24 cellular contexts compared by ENCODE assay signal in the genomic region with DNA sequence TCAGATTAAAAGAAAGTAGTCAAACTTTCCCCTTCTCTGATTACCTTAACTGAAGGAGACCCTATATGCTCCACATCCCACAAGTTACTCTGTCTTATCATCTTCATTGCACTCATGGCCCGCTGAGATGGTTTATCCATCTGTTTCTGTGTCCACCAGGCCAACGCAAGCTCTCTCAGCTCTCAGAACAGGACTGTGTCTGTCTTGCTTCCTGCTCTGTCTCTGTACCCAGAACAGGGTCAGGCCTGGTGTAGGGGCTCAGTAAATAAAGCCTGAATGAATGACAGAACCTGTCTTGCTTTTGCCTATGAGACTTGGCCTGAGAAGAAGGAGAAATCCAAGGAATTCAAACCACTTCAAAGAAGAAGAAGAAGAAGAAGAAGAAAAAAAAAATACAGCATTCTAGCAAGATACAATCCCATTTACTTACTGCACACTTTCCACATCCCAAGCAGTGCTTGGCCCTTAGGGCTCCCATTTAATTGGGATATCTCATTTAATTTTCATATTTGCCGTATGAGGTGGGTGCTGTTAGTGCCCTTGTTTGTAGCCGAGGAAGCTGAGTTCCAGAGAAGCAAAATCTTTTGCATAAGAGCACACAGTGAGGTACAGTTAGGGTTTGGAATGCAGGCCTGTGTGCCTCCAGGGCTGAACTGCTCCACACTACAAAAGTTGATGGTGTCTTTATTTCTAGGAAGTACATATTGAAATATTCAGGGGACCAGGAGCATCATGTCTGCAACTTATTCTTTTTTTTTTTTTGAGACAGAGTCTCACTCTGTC. TPM values are rescaled to one million over a fixed set of nuclear protein-coding genes. Genes with fewer than 3 reads are reported as not detected.
A peak's percentile ranks its signal among the peaks of the same experiment; 100 is the strongest.
DNase-seq lines count a peak whose midpoint lies in the region; ATAC-seq and TF ChIP-seq lines count a peak whose summit lies in the region.
"Had no signal": no experiment of that assay in that cellular context is flagged by ENCODE, and none has a peak within 500 bp of the region (broad histone marks: within the 10 kb centered on the region; RNA-seq: fewer than 3 reads in every experiment).

No MANE protein-coding gene starts in this region.

- H2AFZ ChIP-seq in trophoblast cell (ENCODE audit: insufficient read depth, low read length, poor library complexity), result no peak overlapping the region
- H2AFZ ChIP-seq: PC-9 had no signal

- H2AK5ac ChIP-seq in trophoblast cell (ENCODE audit: low read length), result no peak overlapping the region

- H3K79me1 ChIP-seq in trophoblast cell (ENCODE audit: low read length), result peaks cover 47% of the 10 kb centered on the region

- H3K4me3 ChIP-seq in left ventricle myocardium inferior (no peak overlapping the region), right cardiac atrium (ENCODE audit: low read length) (no peak overlapping the region), mesodermal cell (ENCODE audit: extremely low read depth, insufficient read depth, low read length, poor library complexity, severe bottlenecking) (no peak overlapping the region), trophoblast cell (ENCODE audit: low read depth, low read length) (no peak overlapping the region), Peyer's patch (no peak overlapping the region)
- H3K4me3 ChIP-seq: K562, PC-9 had no signal

- peaks cover 9% of the 10 kb centered on the region for H3K4me1 Mint-ChIP-seq in WTC11

- H3K18ac ChIP-seq in trophoblast cell (ENCODE audit: low read length), result no peak overlapping the region

- no peaks in the 10 kb centered on the region for H3K36me3 Mint-ChIP-seq in WTC11

- H2BK120ac ChIP-seq in trophoblast cell (ENCODE audit: insufficient read depth, low read length, poor library complexity), result peak overlapping the region; percentile 98

- peak overlapping the region; percentile 7 for H3K27ac ChIP-seq in left ventricle myocardium inferior (replicated peaks)
- H3K27ac ChIP-seq in right cardiac atrium (ENCODE audit: low read length), result no peak overlapping the region
- peak overlapping the region; percentile 23 for H3K27ac ChIP-seq in mesodermal cell (ENCODE audit: low read depth, low read length, severe bottlenecking)
- H3K27ac ChIP-seq in trophoblast cell (ENCODE audit: low read depth, low read length), result peak overlapping the region; percentile 98
- no peak overlapping the region for H3K27ac ChIP-seq in Peyer's patch
- H3K27ac ChIP-seq: HL-60, PC-9 had no signal

- no peak overlapping the region for H3K23ac ChIP-seq in trophoblast cell (ENCODE audit: low read length)

- peak overlapping the region; percentile 72 for H4K91ac ChIP-seq in trophoblast cell (ENCODE audit: low read depth, low read length)

- H3K4ac ChIP-seq in trophoblast cell (ENCODE audit: low read depth, low read length), result no peak overlapping the region

- no peak for TF ChIP-seq POLR2A in Peyer's patch (IDR thresholded peaks at IDR 0.05)

- no peak overlapping the region for H3K4me3 Mint-ChIP-seq in WTC11

- TF ChIP-seq CTCF in left ventricle myocardium inferior (IDR thresholded peaks at IDR 0.05; ENCODE audit: borderline replicate concordance), result no peak
- no peak for TF ChIP-seq CTCF in WTC11 (IDR thresholded peaks at IDR 0.05)
- no peak for TF ChIP-seq CTCF in Peyer's patch (IDR thresholded peaks at IDR 0.05)

- POLR2A ChIA-PET in WTC11 (lab: Charles Lee), result no interaction called here

- peak overlapping the region; percentile 24 for H3K4me2 ChIP-seq in trophoblast cell (ENCODE audit: low read length)
- H3K4me2 ChIP-seq: PC-9 had no signal

- no peak for ATAC-seq in right cardiac atrium
- ATAC-seq in WTC11, result no peak
- ATAC-seq: K562 had no signal

- peak overlapping the region; percentile 16; the same call in 1 of the 2 replicates for H3K27ac Mint-ChIP-seq in WTC11

- H3K9me3 ChIP-seq in left ventricle myocardium inferior (replicated peaks) (no peaks in the 10 kb centered on the region), right cardiac atrium (ENCODE audit: control insufficient read depth, low read length) (no peaks in the 10 kb centered on the region), mesodermal cell (ENCODE audit: control insufficient read depth, low read length) (peaks cover 6% of the 10 kb centered on the region), trophoblast cell (ENCODE audit: insufficient read depth, low read depth, low read length) (no peaks in the 10 kb centered on the region), Peyer's patch (no peaks in the 10 kb centered on the region)

- no peaks in the 10 kb centered on the region for H3K27me3 Mint-ChIP-seq in WTC11 (ENCODE audit: low read depth)

- H4K12ac ChIP-seq in trophoblast cell (ENCODE audit: low read depth, low read length), result no peak overlapping the region

- H4K8ac ChIP-seq in trophoblast cell (ENCODE audit: low read depth, low read length), result peak overlapping the region; percentile 36

- peak overlapping the region; percentile 45 for H2BK12ac ChIP-seq in trophoblast cell (ENCODE audit: low read length)

- H3K9me3 Mint-ChIP-seq in WTC11, result peaks cover 4% of the 10 kb centered on the region; the same call in 1 of the 2 replicates

- H2BK5ac ChIP-seq in trophoblast cell (ENCODE audit: low read depth, low read length, poor library complexity), result peak overlapping the region; percentile 68

- H3K9ac ChIP-seq in trophoblast cell (ENCODE audit: low read length), result no peak overlapping the region

- WGBS in right cardiac atrium, result 79% methylated on average over 4 of the region's 4 CpGs
- 90 to 92% methylated on average over 2 to 4 of the region's 4 CpGs for WGBS in mesodermal cell (ENCODE audit: insufficient coverage in 2 of 2), 2 experiments
- no CpG with 5 or more reads among the region's 4 CpGs for WGBS in trophoblast cell (ENCODE audit: extremely low coverage, insufficient coverage, insufficient read length)

- H3K4me1 ChIP-seq in left ventricle myocardium inferior (peaks cover 12% of the 10 kb centered on the region), right cardiac atrium (ENCODE audit: control insufficient read depth, insufficient read depth, low read length) (no peaks in the 10 kb centered on the region), mesodermal cell (ENCODE audit: control insufficient read depth, insufficient read depth, low read length, poor library complexity, severe bottlenecking) (peaks cover 19% of the 10 kb centered on the region), trophoblast cell (ENCODE audit: control insufficient read depth in 1 of 2, insufficient read depth in 2 of 2, low read length in 2 of 2) (peaks cover 20 to 38% of the 10 kb centered on the region in 2 experiments), Peyer's patch (no peaks in the 10 kb centered on the region)

- no peaks in the 10 kb centered on the region for H3K36me3 ChIP-seq in left ventricle myocardium inferior
- no peaks in the 10 kb centered on the region for H3K36me3 ChIP-seq in mesodermal cell (ENCODE audit: control insufficient read depth, insufficient read depth, low read length)
- no peaks in the 10 kb centered on the region for H3K36me3 ChIP-seq in trophoblast cell (ENCODE audit: control insufficient read depth in 1 of 2, insufficient read depth in 2 of 2, low read length in 2 of 2)
- no peaks in the 10 kb centered on the region for H3K36me3 ChIP-seq in Peyer's patch

- CTCF ChIA-PET in WTC11 (lab: Charles Lee), result interaction anchor here (1.9 to 2.8 kb wide), 2 partner anchors 10 to 11 kb away, joined by 4 to 17 read pairs; no protein-coding TSS in a partner anchor

- intact Hi-C loops in left ventricle myocardium inferior (cut with micrococcal nuclease) (no loop called here), right cardiac atrium (cut with DNase I) (no loop called here)

- H3K79me2 ChIP-seq in trophoblast cell (ENCODE audit: control insufficient read depth, insufficient read depth, low read length, poor library complexity), result peaks cover 2% of the 10 kb centered on the region

- DNase-seq in left ventricle myocardium inferior (no peak), right cardiac atrium (no peak), WTC11 (ENCODE audit: low spot score) (no peak), trophoblast cell (peak in 1 of 2 donors; percentile 29), NCI-H774 (lab: John Stamatoyannopoulos, UW) (no peak), Peyer's patch (no peak)
- no peak for DNase-seq in stimulated activated naive CD4-positive, alpha-beta T cell (lab: John Stamatoyannopoulos, UW)
- DNase-seq: 8988T, ACHN, DMS153, Kasumi-1, NCI-H1092 treated with DMSO at 0.1 percent for 48 hours, NCI-H1436, NCI-H187 treated with DMSO at 0.1 percent for 48 hours, NCI-H2107, NCI-H446 treated with DMSO at 0.1 percent for 48 hours, NCI-H526, PC-9, RPMI8226, SHP77 had no signal

- H3K14ac ChIP-seq in trophoblast cell (ENCODE audit: low read length), result peak overlapping the region; percentile 27

- H3K27me3 ChIP-seq in left ventricle myocardium inferior (ENCODE audit: low read depth), result no peaks in the 10 kb centered on the region
- no peaks in the 10 kb centered on the region for H3K27me3 ChIP-seq in right cardiac atrium (ENCODE audit: control insufficient read depth, insufficient read depth)
- H3K27me3 ChIP-seq in trophoblast cell (ENCODE audit: insufficient read depth, low read length), result no peaks in the 10 kb centered on the region
- no peaks in the 10 kb centered on the region for H3K27me3 ChIP-seq in Peyer's patch

TF ChIP-seq in WTC11, 78 proteins besides CTCF, POLR2A, EP300 and RAD21 (continues in another document):
- TF ChIP-seq, protein P1, sequence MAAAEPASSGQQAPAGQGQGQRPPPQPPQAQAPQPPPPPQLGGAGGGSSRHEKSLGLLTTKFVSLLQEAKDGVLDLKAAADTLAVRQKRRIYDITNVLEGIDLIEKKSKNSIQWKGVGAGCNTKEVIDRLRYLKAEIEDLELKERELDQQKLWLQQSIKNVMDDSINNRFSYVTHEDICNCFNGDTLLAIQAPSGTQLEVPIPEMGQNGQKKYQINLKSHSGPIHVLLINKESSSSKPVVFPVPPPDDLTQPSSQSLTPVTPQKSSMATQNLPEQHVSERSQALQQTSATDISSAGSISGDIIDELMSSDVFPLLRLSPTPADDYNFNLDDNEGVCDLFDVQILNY (CRISPR knock-in tag; IDR thresholded peaks at IDR 0.05), result no peak
- TF ChIP-seq ZNF416 (CRISPR knock-in tag; IDR thresholded peaks at IDR 0.05), result no peak

RNA-seq across cellular contexts. Expression of a gene that starts 15.7 kb away (rescaled TPM):
- total RNA-seq in left ventricle myocardium inferior (250 TPM), right cardiac atrium (100 to 1,000 TPM; 488 to 893 (median 598) TPM), WTC11 (2021) (3.3 to 4.0 TPM (median 4.0 TPM) in 3 replicates), Peyer's patch (10 to 100 TPM; 40.1 to 93.3 (median 67.5) TPM)
- polyA plus RNA-seq in right cardiac atrium, result 412 TPM
- polyA plus RNA-seq in mesodermal cell (2013, experiment 1 of 2), result 67.4 TPM
- 63.7 TPM for polyA plus RNA-seq in mesodermal cell (2013, experiment 2 of 2)
- polyA plus RNA-seq in trophoblast cell (2013), result 973 and 1,084 TPM in 2 replicates
- total RNA-seq: G401 had no signal

Comparison
In these comparisons a context has a peak if more than half of its experiments do, and no peak if none do; other contexts are left out.
1. H3K27ac ChIP-seq: peak in left ventricle myocardium inferior (single experiment), mesodermal cell (single experiment) and trophoblast cell (single experiment); none in right cardiac atrium (single experiment) and Peyer's patch (0 of 4).